Comparison of ENCODE assay signal across 12 cellular contexts in the genomic region with DNA sequence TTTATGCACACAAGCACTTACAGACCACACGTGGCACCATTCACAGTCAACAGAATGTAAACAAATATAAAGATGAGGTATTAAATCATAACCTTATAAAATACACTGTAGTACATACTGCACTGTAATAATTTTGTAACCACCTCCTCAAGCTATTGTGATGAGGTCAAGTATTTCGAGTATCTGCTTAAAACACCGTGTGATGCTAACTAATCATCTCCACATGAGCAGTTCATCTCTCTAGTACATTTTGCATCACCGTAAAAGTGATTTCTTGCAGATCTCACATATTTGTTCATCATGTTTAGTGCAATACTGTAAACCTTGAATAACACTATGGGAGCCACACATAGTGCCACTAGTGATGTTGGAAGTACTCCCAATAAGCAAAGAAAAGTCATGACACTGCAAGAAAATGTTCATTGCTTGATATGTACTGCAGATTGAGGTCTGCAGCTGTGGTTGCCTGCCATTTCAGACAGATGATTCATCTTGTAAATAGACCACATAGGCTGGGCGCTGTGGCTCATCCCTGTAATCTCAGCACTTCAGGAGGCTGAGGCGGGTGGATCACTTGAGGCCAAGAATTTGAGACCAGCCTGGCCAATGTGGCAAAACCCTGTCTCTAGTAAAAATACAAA. TPM values are rescaled to one million over a fixed set of nuclear protein-coding genes. Genes with fewer than 3 reads are reported as not detected.
A peak's percentile ranks its signal among the peaks of the same experiment; 100 is the strongest.
DNase-seq lines count a peak whose midpoint lies in the region; TF ChIP-seq lines count a peak whose summit lies in the region.
"Had no signal": no experiment of that assay in that cellular context is flagged by ENCODE, and none has a peak within 500 bp of the region (broad histone marks: within the 10 kb centered on the region; RNA-seq: fewer than 3 reads in every experiment).

No MANE protein-coding gene starts in this region.

- H3K4me1 ChIP-seq in GM23248 (ENCODE audit: insufficient read depth), result peaks cover 3% of the 10 kb centered on the region; the same call in 1 of the 2 replicates
- no peaks in the 10 kb centered on the region for H3K4me1 ChIP-seq in BE2C
- H3K4me1 ChIP-seq: esophagus squamous epithelium, left ventricle myocardium inferior had no signal

- H3K27ac ChIP-seq in GM23248, result no peak overlapping the region
- H3K27ac ChIP-seq: esophagus squamous epithelium, left ventricle myocardium inferior had no signal

- peaks cover 15% of the 10 kb centered on the region for H3K27me3 ChIP-seq in GM23248 (replicated peaks; ENCODE audit: insufficient read depth)
- H3K27me3 ChIP-seq in BE2C, result peaks cover 13% of the 10 kb centered on the region
- H3K27me3 ChIP-seq: esophagus squamous epithelium had no signal

- no peak for TF ChIP-seq CTCF in BE2C (IDR thresholded peaks at IDR 0.05; ENCODE audit: low read depth, low read length)

- H2AFZ ChIP-seq in GM23248, result no peak overlapping the region

- DNase-seq in GM23248 (peak; percentile 70), NCI-H460 (ENCODE audit: extremely low read depth, low read depth) (peak; percentile 16), dedifferentiated amniotic fluid mesenchymal stem cell (ENCODE audit: extremely low spot score) (peak; percentile 17), skeletal muscle cell (ENCODE audit: low read depth) (peak; percentile 35), COR-L47 (lab: John Stamatoyannopoulos, UW) (no peak), BE2C (no peak), GM19238 (ENCODE audit: insufficient read length, low spot score) (no peak)
- DNase-seq: DMS79 treated with DMSO at 0.1 percent for 48 hours, esophagus squamous epithelium, left ventricle myocardium inferior, nucleus accumbens, RPMI8226 had no signal

- peaks cover 7% of the 10 kb centered on the region; the same call in 1 of the 2 replicates for H3F3A ChIP-seq in GM23248 (ENCODE audit: insufficient read depth)

- H3K79me2 ChIP-seq in GM23248 (ENCODE audit: insufficient read depth), result no peaks in the 10 kb centered on the region

- H3K4me2 ChIP-seq in GM23248 (ENCODE audit: unreplicated experiment), result no peak overlapping the region

- H3K9me2 ChIP-seq in GM23248 (ENCODE audit: insufficient read depth), result no peaks in the 10 kb centered on the region

- no peak overlapping the region for H3K9ac ChIP-seq in GM23248

- WGBS in GM23248 (ENCODE audit: low coverage in 1 of 2, low lambda C conversion rate in 2 of 2, missing lambda C conversion rate in 2 of 2), 2 experiments, result 9 to 14% methylated on average over 6 of the region's 6 CpGs

- in situ Hi-C loops in GM23248 (cut with MboI), result no loop called here

- H3K4me3 ChIP-seq in GM23248 (no peak overlapping the region), skeletal muscle cell (ENCODE audit: low read depth, low read length) (no peak overlapping the region), BE2C (ENCODE audit: low read depth, low read length) (no peak overlapping the region)
- H3K4me3 ChIP-seq: esophagus squamous epithelium, left ventricle myocardium inferior had no signal

- H3K36me3 ChIP-seq in GM23248 (ENCODE audit: low read depth), result no peaks in the 10 kb centered on the region
- no peaks in the 10 kb centered on the region for H3K36me3 ChIP-seq in BE2C
- H3K36me3 ChIP-seq: esophagus squamous epithelium, left ventricle myocardium inferior had no signal

- H3K9me3 ChIP-seq in GM23248 (ENCODE audit: low read depth) (no peaks in the 10 kb centered on the region), BE2C (no peaks in the 10 kb centered on the region; the same call in 1 of the 2 replicates)
- H3K9me3 ChIP-seq: esophagus squamous epithelium had no signal

- H4K20me1 ChIP-seq in GM23248 (ENCODE audit: insufficient read depth), result no peaks in the 10 kb centered on the region

RNA-seq across cellular contexts. Expression of a gene that starts 44.3 kb away (rescaled TPM):
- not detected in 2 replicates for total RNA-seq in GM23248 (2014; rRNA removed; shearing (Covaris generic))
- not detected in 2 replicates for polyA plus RNA-seq in GM23248 (2016; fragmentation: Nextera tagmentation; extraction: Ambion mirVana)
- total RNA-seq in NCI-H460 (2014; rRNA removed; shearing (Covaris generic)), result 0.07 TPM in 1 of 2 replicates, not detected in the other
- not detected in 2 replicates for polyA plus RNA-seq in NCI-H460 (2014; cell fraction: nucleus; rRNA removed)
- not detected for polyA plus RNA-seq in BE2C (2012; ENCODE audit: insufficient read depth, insufficient read length, low read depth)
- total RNA-seq: esophagus squamous epithelium, left ventricle myocardium inferior had no signal

Comparison
In these comparisons a context has a peak if more than half of its experiments do, and no peak if none do; other contexts are left out.
1. DNase-seq: peak in GM23248 (single experiment), NCI-H460 (single experiment), dedifferentiated amniotic fluid mesenchymal stem cell (single experiment) and skeletal muscle cell (single experiment); none in COR-L47 (single experiment), BE2C (single experiment) and GM19238 (single experiment).